28 cellular contexts compared by ENCODE assay signal in the genomic region with DNA sequence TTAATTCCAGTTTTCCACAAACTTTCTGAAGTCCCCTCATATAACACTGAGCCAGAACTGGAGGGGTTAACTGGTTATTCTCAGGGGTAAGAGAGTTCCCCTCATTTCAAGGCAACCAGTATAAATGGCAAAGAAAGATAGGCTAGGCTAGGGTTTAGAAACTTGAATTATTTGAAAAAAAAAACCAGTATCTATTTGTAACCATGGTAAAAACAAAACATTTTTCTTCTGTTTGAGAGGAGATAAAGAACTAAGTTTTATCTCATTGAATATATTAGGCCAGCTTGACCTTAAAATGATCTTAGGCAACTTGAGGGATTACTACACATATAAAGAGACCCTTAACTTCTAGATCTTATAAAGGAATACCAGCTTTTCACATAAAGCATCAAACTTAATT.
"Had no signal": no experiment of that assay in that cellular context is flagged by ENCODE, and none has a peak within 500 bp of the region (broad histone marks: within the 10 kb centered on the region; RNA-seq: fewer than 3 reads in every experiment).

No MANE protein-coding gene starts in this region.

- H3K9me3 Mint-ChIP-seq: immature natural killer cell; naive thymus-derived CD8-positive, alpha-beta T cell; stimulated activated naive CD8-positive, alpha-beta T cell treated with anti-CD3 and anti-CD28 coated beads, Interleukin-15, Interleukin-2, amounts not matched to agents 100 ng/mL and 50 ng/mL, for 24 hours had no signal

- H3K27ac Mint-ChIP-seq: nephron; stimulated activated naive CD8-positive, alpha-beta T cell treated with anti-CD3 and anti-CD28 coated beads, Interleukin-15, Interleukin-2, amounts not matched to agents 100 ng/mL and 50 ng/mL, for 24 hours had no signal

- FAIRE-seq: pancreas, urothelium cell line had no signal

- H3K4me3 Mint-ChIP-seq: immature natural killer cell; naive thymus-derived CD8-positive, alpha-beta T cell; nephron; neural crest cell; stimulated activated naive CD8-positive, alpha-beta T cell treated with anti-CD3 and anti-CD28 coated beads, Interleukin-15, Interleukin-2, amounts not matched to agents 100 ng/mL and 50 ng/mL, for 24 hours had no signal

- H3K27ac ChIP-seq: left lung, lower lobe of right lung, pancreas, right atrium auricular region, right lobe of liver, skin epidermis, suprapubic skin, thoracic aorta, tibial artery, upper lobe of right lung had no signal

- H3K4me1 Mint-ChIP-seq: nephron, neural crest cell had no signal

- H3K27me3 Mint-ChIP-seq: naive thymus-derived CD8-positive, alpha-beta T cell; stimulated activated naive CD8-positive, alpha-beta T cell treated with anti-CD3 and anti-CD28 coated beads, Interleukin-15, Interleukin-2, amounts not matched to agents 100 ng/mL and 50 ng/mL, for 24 hours had no signal

- H3K4me3 ChIP-seq: left lung, lower lobe of right lung, pancreas, right atrium auricular region, right lobe of liver, skin epidermis, suprapubic skin, thoracic aorta, tibial artery, upper lobe of right lung had no signal

- ATAC-seq: left colon; left lung; lower lobe of right lung; naive thymus-derived CD8-positive, alpha-beta T cell; pancreas; right lobe of liver; upper lobe of right lung had no signal

- DNase-seq: hypothalamus; immature natural killer cell; kidney; left colon; left lung; lower lobe of right lung; mammary epithelial cell; mesenchymal stem cell; naive thymus-derived CD8-positive, alpha-beta T cell; nucleus accumbens; pancreas; posterior cingulate gyrus; right lobe of liver; stimulated activated CD4-positive, alpha-beta T cell treated with anti-CD3 and anti-CD28 coated beads, Interleukin-12 subunit alpha, Interleukin-12 subunit beta, amount 100 ng/mL, for 4 hours; stimulated activated CD4-positive, alpha-beta T cell treated with anti-CD3 and anti-CD28 coated beads, Interleukin-15, amount 100 ng/mL, for 24 hours; stimulated activated CD4-positive, alpha-beta T cell treated with anti-CD3 and anti-CD28 coated beads, Interleukin-2, amount 100 ng/mL, for 24 hours; stimulated activated CD4-positive, alpha-beta T cell treated with anti-CD3 and anti-CD28 coated beads, Interleukin-4, amount 100 ng/mL, for 1 hour; stimulated activated naive CD4-positive, alpha-beta T cell; tibial artery; upper lobe of right lung had no signal

- H3K4me1 ChIP-seq: left lung, lower lobe of right lung, pancreas, right lobe of liver, suprapubic skin, tibial artery, upper lobe of right lung had no signal

- H3K27me3 ChIP-seq: left lung, pancreas, right atrium auricular region, right lobe of liver, suprapubic skin, tibial artery, upper lobe of right lung had no signal

- H3K9me3 ChIP-seq: left lung, lower lobe of right lung, pancreas, right atrium auricular region, right lobe of liver, suprapubic skin, thoracic aorta, tibial artery, upper lobe of right lung had no signal
